ENCODE assay signal across 24 cellular contexts in the genomic region with DNA sequence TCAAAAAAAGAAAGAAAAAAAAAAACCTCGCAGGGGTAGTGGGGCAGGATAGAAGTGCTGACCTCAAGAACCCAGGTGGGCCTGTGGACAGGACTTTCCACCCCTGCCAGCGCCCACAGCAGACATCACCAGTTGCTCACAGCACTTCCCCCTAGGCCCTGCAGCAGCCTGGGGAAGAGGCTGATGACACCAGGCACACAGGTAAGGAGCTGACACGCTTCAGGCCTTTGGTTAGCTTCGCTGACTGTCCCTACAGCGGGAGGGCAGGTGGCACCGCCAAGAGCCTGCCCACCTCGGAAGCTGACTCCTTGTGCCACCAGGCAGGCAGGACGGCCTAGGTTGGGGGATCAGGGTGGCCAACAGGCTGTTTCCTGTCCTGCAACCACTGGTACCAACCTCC. TPM values are rescaled to one million over a fixed set of nuclear protein-coding genes. Genes with fewer than 3 reads are reported as not detected.
DNase-seq lines count a peak whose midpoint lies in the region; ATAC-seq, FAIRE-seq and TF ChIP-seq lines count a peak whose summit lies in the region.
"Had no signal": no experiment of that assay in that cellular context is flagged by ENCODE, and none has a peak within 500 bp of the region (broad histone marks: within the 10 kb centered on the region; RNA-seq: fewer than 3 reads in every experiment).

No MANE protein-coding gene starts in this region.

- no peak overlapping the region for H4K91ac ChIP-seq in IMR-90 (ENCODE audit: insufficient read depth, low read depth, low read length)

- H2BK20ac ChIP-seq in IMR-90 (ENCODE audit: low read depth, low read length), result no peak overlapping the region

- H3K27me3 ChIP-seq in IMR-90 (ENCODE audit: control insufficient read depth, insufficient read depth, low read length) (no peaks in the 10 kb centered on the region), K562 (ENCODE audit: control insufficient read depth in 2 of 2, insufficient read depth in 2 of 2, low read length in 2 of 2) (no peaks in the 10 kb centered on the region), foreskin keratinocyte (no peaks in the 10 kb centered on the region)
- H3K27me3 ChIP-seq: BLaER1 had no signal

- H3K9ac ChIP-seq in IMR-90 (ENCODE audit: low read depth, low read length), result no peak overlapping the region
- H3K9ac ChIP-seq in K562 (ENCODE audit: insufficient read depth in 1 of 2, low read depth in 2 of 2, low read length in 2 of 2), result no peak overlapping the region
- H3K9ac ChIP-seq: BLaER1 had no signal

- no peak overlapping the region for H3K4me3 ChIP-seq in IMR-90 (ENCODE audit: insufficient read depth, low read depth, low read length)
- H3K4me3 ChIP-seq in K562, result no peak overlapping the region
- H3K4me3 ChIP-seq: BLaER1, GM23338 had no signal

- POLR2A ChIA-PET in IMR-90 (lab: Charles Lee; ENCODE audit: unreplicated experiment), result no interaction called here
- POLR2A ChIA-PET in K562 (lab: Yijun Ruan, JAX), result interaction anchor here (0.6 to 4.7 kb wide), 6 partner anchors 10 to 30 kb away, joined by 3 to 34 read pairs (median 10); a partner anchor contains a TSS

- H2AK9ac ChIP-seq in IMR-90 (replicated peaks; ENCODE audit: low read depth, low read length, poor library complexity), result peak overlapping the region; percentile 28

- peaks cover 13 to 54% of the 10 kb centered on the region in 2 experiments for H3K79me1 ChIP-seq in IMR-90 (ENCODE audit: low read depth in 1 of 2, low read length in 2 of 2)

- H4K8ac ChIP-seq in IMR-90 (ENCODE audit: low read depth in 2 of 2, low read length in 2 of 2), result no peak overlapping the region

- H3K4me1 ChIP-seq in IMR-90 (ENCODE audit: control insufficient read depth, insufficient read depth, low read length) (no peaks in the 10 kb centered on the region), K562 (replicated peaks in 1 of 2; ENCODE audit: control insufficient read depth in 2 of 2, insufficient read depth in 2 of 2, low read length in 2 of 2) (peaks cover 0 to 12% of the 10 kb centered on the region in 2 experiments; a peak in 1 of 5 replicates), foreskin keratinocyte (no peaks in the 10 kb centered on the region)
- H3K4me1 ChIP-seq: BLaER1 had no signal

- H4K5ac ChIP-seq in IMR-90 (ENCODE audit: low read depth, low read length), result no peak overlapping the region

- 95% methylated on average over 5 of the region's 8 CpGs; no CpG with 5 or more reads in 1 of the 2 experiments for WGBS in IMR-90 (ENCODE audit: extremely low coverage in 2 of 2, insufficient read length in 1 of 2), 2 experiments
- WGBS in K562 (ENCODE audit: insufficient coverage, low coverage, missing lambda C conversion rate), result 100% methylated on average over 6 of the region's 8 CpGs

- TF ChIP-seq POLR2A in IMR-90 (IDR thresholded peaks at IDR 0.05; ENCODE audit: low read depth, low read length) (no peak), K562 (conservative IDR thresholded peaks at IDR 0.05) (no peak)

- H4K20me1 ChIP-seq in IMR-90 (ENCODE audit: insufficient read depth, low read length) (peaks cover 44% of the 10 kb centered on the region), K562 (replicated peaks; ENCODE audit: control insufficient read depth, insufficient read depth, low read length) (peaks cover 14% of the 10 kb centered on the region; the same call in 1 of the 2 replicates)

- no peak overlapping the region for H3K23ac ChIP-seq in IMR-90 (ENCODE audit: low read depth, low read length)

- dilution Hi-C loops in IMR-90 (cut with HindIII; ENCODE audit: low sequenced_read_pairs, unreplicated experiment), result no loop called here

- H3K79me2 ChIP-seq in K562 (ENCODE audit: control insufficient read depth, insufficient read depth, low read length), result peaks cover 29% of the 10 kb centered on the region

- no peak overlapping the region for H3K27ac ChIP-seq in IMR-90 (ENCODE audit: insufficient read depth, low read length)
- no peak overlapping the region for H3K27ac ChIP-seq in K562 (ENCODE audit: extremely low read depth, low read depth, low read length)
- no peak overlapping the region for H3K27ac ChIP-seq in foreskin keratinocyte
- H3K27ac ChIP-seq: BLaER1 had no signal

- no peak overlapping the region for H2BK120ac ChIP-seq in IMR-90 (ENCODE audit: low read depth, low read length)

- peak; percentile 12 for DNase-seq in D341Med (ENCODE audit: low spot score)
- DNase-seq in IMR-90, result no peak
- peak in 1 of 4 experiments; percentile 6 for DNase-seq in K562 (ENCODE audit: extremely low read depth in 1 of 4, low spot score in 3 of 4)
- peak; percentile 70 for DNase-seq in posterior vena cava (ENCODE audit: low spot score)
- DNase-seq in NCI-H187 treated with DMSO at 0.1 percent for 48 hours (lab: John Stamatoyannopoulos, UW), result no peak
- no peak for DNase-seq in foreskin keratinocyte
- DNase-seq in stimulated activated naive CD8-positive, alpha-beta T cell treated with anti-CD3 and anti-CD28 coated beads, Interleukin-15, Interleukin-2, amounts not matched to agents 100 U/mL and 50 U/mL, for 24 hours, result no peak
- DNase-seq: 8988T; Calu3; CD4-positive, alpha-beta memory T cell; DMS 273 treated with DMSO at 0.1 percent for 48 hours; DMS53; DND-41; EL had no signal

- no TSS peak for BruUV-seq in IMR-90 (replicated peaks; lab: Mats Ljungman, UMichigan)
- TSS peak; percentile 7 for BruUV-seq in K562 (replicated peaks; lab: Mats Ljungman, UMichigan)

- no peak for TF ChIP-seq EP300 in K562 (IDR thresholded peaks at IDR 0.05; ENCODE audit: low read length)

- TF ChIP-seq CTCF in IMR-90 (conservative IDR thresholded peaks at IDR 0.05; ENCODE audit: low read depth, low read length) (no peak), K562 (IDR thresholded peaks at IDR 0.05 in 2 of 3, conservative IDR thresholded peaks at IDR 0.05 in 1 of 3; ENCODE audit: insufficient read depth in 2 of 3, low read depth in 1 of 3, low read length in 3 of 3) (no peak), foreskin keratinocyte (conservative IDR thresholded peaks at IDR 0.05) (no peak)

- no peak overlapping the region for H3K18ac ChIP-seq in IMR-90 (ENCODE audit: low read depth, low read length)

- no peak overlapping the region for H3K14ac ChIP-seq in IMR-90 (replicated peaks; ENCODE audit: low read depth, low read length)

- no peak overlapping the region for H3K56ac ChIP-seq in IMR-90 (ENCODE audit: extremely low read depth, insufficient read depth, low read length)

- H2BK15ac ChIP-seq in IMR-90 (ENCODE audit: low read depth, low read length), result no peak overlapping the region

- intact Hi-C loops in IMR-90 (cut with micrococcal nuclease), result no loop called here
- intact Hi-C loops in K562 (cut with micrococcal nuclease), result no loop called here
- intact Hi-C loops in posterior vena cava (cut with DNase I), result no loop called here

- H3K9me3 ChIP-seq in IMR-90 (ENCODE audit: control insufficient read depth, insufficient read depth, low read length) (no peaks in the 10 kb centered on the region), K562 (replicated peaks; ENCODE audit: control insufficient read depth, insufficient read depth, low read depth, low read length) (no peaks in the 10 kb centered on the region)
- H3K9me3 ChIP-seq: BLaER1 had no signal

- ATAC-seq in IMR-90 (ENCODE audit: low read depth) (no peak), K562 (no peak), foreskin keratinocyte (no peak)
- no peak for ATAC-seq in stimulated activated naive CD8-positive, alpha-beta T cell treated with anti-CD3 and anti-CD28 coated beads, Interleukin-15, Interleukin-2, amounts not matched to agents 100 U/mL and 50 U/mL, for 24 hours
- ATAC-seq: GM23338, HCT116, HepG2 had no signal

- H3K4ac ChIP-seq in IMR-90 (ENCODE audit: low read depth, low read length), result no peak overlapping the region

- H3K4me2 ChIP-seq in IMR-90 (ENCODE audit: low read depth, low read length) (no peak overlapping the region), K562 (ENCODE audit: insufficient read depth, low read length) (no peak overlapping the region)
- H3K4me2 ChIP-seq: BLaER1, GM23338 had no signal

- CTCF ChIA-PET in IMR-90 (lab: Yijun Ruan, JAX), result no interaction called here
- CTCF ChIA-PET in K562 (lab: Yijun Ruan, JAX; ENCODE audit: low intra/inter-chr PET ratio), result no interaction called here

- no peak for FAIRE-seq in K562 (lab: Jason Lieb, UNC)
- FAIRE-seq: GM12891, H54, HepG2 had no signal

- H2BK5ac ChIP-seq in IMR-90 (ENCODE audit: low read depth, low read length, poor library complexity, severe bottlenecking), result no peak overlapping the region

- peaks cover 66% of the 10 kb centered on the region for H3K36me3 ChIP-seq in IMR-90 (ENCODE audit: control insufficient read depth, insufficient read depth, low read length)
- H3K36me3 ChIP-seq in K562 (ENCODE audit: control insufficient read depth, insufficient read depth, low read length), result peaks cover 89% of the 10 kb centered on the region

- in situ Hi-C loops in IMR-90 (cut with MboI; ENCODE audit: low sequenced_read_pairs), result no loop called here
- in situ Hi-C loops in K562 (cut with MboI), result no loop called here

- no peak overlapping the region for H2AK5ac ChIP-seq in IMR-90 (ENCODE audit: low read depth, low read length)

- TF ChIP-seq RAD21 in IMR-90 (IDR thresholded peaks at IDR 0.05; ENCODE audit: low read length) (no peak), K562 (CRISPR knock-in tag; conservative IDR thresholded peaks at IDR 0.05 in 1 of 2, IDR thresholded peaks at IDR 0.05 in 1 of 2) (no peak)

- H3K9me1 ChIP-seq in IMR-90 (ENCODE audit: insufficient read depth, low read length) (0 out of 2 replicates have a peak, but pooled peaks cover 4% of the 10 kb centered on the region), K562 (ENCODE audit: control insufficient read depth, insufficient read depth, low read length) (peaks cover 5% of the 10 kb centered on the region)

- peak overlapping the region; percentile 51 for H2AFZ ChIP-seq in IMR-90 (replicated peaks; ENCODE audit: low read length, poor library complexity)
- no peak overlapping the region for H2AFZ ChIP-seq in K562 (ENCODE audit: low read depth, low read length)
- H2AFZ ChIP-seq: GM23338 had no signal

RNA-seq across cellular contexts. Expression of a gene that starts 8.9 kb away (rescaled TPM):
- total RNA-seq in IMR-90 (2012; rRNA removed), result 64.2 and 70.3 TPM in 2 replicates
- 90.9 and 93.2 TPM in 2 replicates for polyA plus RNA-seq in IMR-90 (2012; rRNA removed)
- 75.7 and 144 TPM in 2 replicates for polyA plus RNA-seq in IMR-90 (2012; cell fraction: cytosol; rRNA removed)
- 158 and 371 TPM in 2 replicates for polyA plus RNA-seq in IMR-90 (2012; cell fraction: nucleus; rRNA removed; ENCODE audit: low replicate concordance)
- total RNA-seq in K562 (2011; cell fraction: chromatin; rRNA removed; ENCODE audit: low replicate concordance), result 180 and 424 TPM in 2 replicates
- 314 and 331 TPM in 2 replicates for total RNA-seq in K562 (2011; cell fraction: nucleolus; rRNA removed)
- total RNA-seq in K562 (2011; cell fraction: nucleoplasm; rRNA removed), result 165 and 217 TPM in 2 replicates
- 202 and 214 TPM in 2 replicates for total RNA-seq in K562 (2014; rRNA removed)
- total RNA-seq in K562 (2014; rRNA removed; fragmentation: Illumina TruSeq; extraction: Trizol), result 26.9 and 37.3 TPM in 2 replicates
- 89.1 and 89.8 TPM in 2 replicates for total RNA-seq in K562 (2015; rRNA removed; fragmentation: Illumina TruSeq; extraction: Trizol)
- total RNA-seq in K562 (2021), result 207 and 238 TPM in 2 replicates
- polyA plus RNA-seq in K562 (2011; rRNA removed), result 84.5 and 110 TPM in 2 replicates
- polyA plus RNA-seq in K562 (2011; cell fraction: cytosol; rRNA removed), result 121 and 226 TPM in 2 replicates
- 273 and 320 TPM in 2 replicates for polyA plus RNA-seq in K562 (2011; cell fraction: nucleus; rRNA removed)
- polyA plus RNA-seq in K562 (2012), result 122 and 281 TPM in 2 replicates
- polyA plus RNA-seq in K562 (2014; fragmentation: Illumina TruSeq; extraction: Trizol), result 76.5 and 160 TPM in 2 replicates
- 1 to 10 TPM; 1.1 to 3.7 TPM for polyA plus RNA-seq in K562 (2014; fragmentation: Nextera tagmentation; extraction: Ambion mirVana)
- polyA plus RNA-seq in K562 (2014; rRNA removed), result 138 and 161 TPM in 2 replicates
- 39.2 and 57.2 TPM in 2 replicates for polyA minus RNA-seq in K562 (2011; rRNA and poly(A)+ RNA removed)
- polyA minus RNA-seq in K562 (2011; cell fraction: cytosol; rRNA and poly(A)+ RNA removed), result 97.1 and 131 TPM in 2 replicates
- polyA minus RNA-seq in K562 (2011; cell fraction: nucleus; rRNA and poly(A)+ RNA removed), result 67.5 and 106 TPM in 2 replicates
- 10 to 100 TPM; 34.8 to 40.4 TPM for total RNA-seq in posterior vena cava
- 64.2 and 69.6 TPM in 2 replicates for total RNA-seq in foreskin keratinocyte
- polyA plus RNA-seq in foreskin keratinocyte, result 55.6 and 67.1 TPM in 2 replicates

RNA-seq across cellular contexts. Expression of a gene that starts 9.4 kb away (rescaled TPM):
- not detected in 2 replicates for total RNA-seq in IMR-90 (2012; rRNA removed)
- polyA plus RNA-seq in IMR-90 (2012; rRNA removed), result not detected in 2 replicates
- polyA plus RNA-seq in IMR-90 (2012; cell fraction: cytosol; rRNA removed), result not detected in 2 replicates
- not detected in 2 replicates for polyA plus RNA-seq in IMR-90 (2012; cell fraction: nucleus; rRNA removed; ENCODE audit: low replicate concordance)
- not detected in 2 replicates for total RNA-seq in K562 (2011; cell fraction: chromatin; rRNA removed; ENCODE audit: low replicate concordance)
- total RNA-seq in K562 (2011; cell fraction: nucleolus; rRNA removed), result not detected in 2 replicates
- not detected in 2 replicates for total RNA-seq in K562 (2011; cell fraction: nucleoplasm; rRNA removed)
- not detected in 2 replicates for total RNA-seq in K562 (2014; rRNA removed)
- total RNA-seq in K562 (2014; rRNA removed; fragmentation: Illumina TruSeq; extraction: Trizol), result not detected in 2 replicates
- not detected in 2 replicates for total RNA-seq in K562 (2015; rRNA removed; fragmentation: Illumina TruSeq; extraction: Trizol)
- not detected in 2 replicates for total RNA-seq in K562 (2021)
- not detected in 2 replicates for polyA plus RNA-seq in K562 (2011; rRNA removed)
- polyA plus RNA-seq in K562 (2011; cell fraction: cytosol; rRNA removed), result not detected in 2 replicates
- not detected in 2 replicates for polyA plus RNA-seq in K562 (2011; cell fraction: nucleus; rRNA removed)
- 0.04 TPM in 1 of 2 replicates, not detected in the other for polyA plus RNA-seq in K562 (2012)
- polyA plus RNA-seq in K562 (2014; fragmentation: Illumina TruSeq; extraction: Trizol), result not detected in 2 replicates
- polyA plus RNA-seq in K562 (2014; fragmentation: Nextera tagmentation; extraction: Ambion mirVana), result not detected
- polyA plus RNA-seq in K562 (2014; rRNA removed), result not detected in 2 replicates
- not detected in 2 replicates for polyA minus RNA-seq in K562 (2011; rRNA and poly(A)+ RNA removed)
- not detected in 2 replicates for polyA minus RNA-seq in K562 (2011; cell fraction: cytosol; rRNA and poly(A)+ RNA removed)
- not detected in 2 replicates for polyA minus RNA-seq in K562 (2011; cell fraction: nucleus; rRNA and poly(A)+ RNA removed)
- total RNA-seq in posterior vena cava, result not detected
- total RNA-seq in foreskin keratinocyte, result not detected in 2 replicates
- not detected in 2 replicates for polyA plus RNA-seq in foreskin keratinocyte
- total RNA-seq: A673; Calu3; CD4-positive, alpha-beta memory T cell; G401; HepG2 had no signal
- polyA plus RNA-seq: AG04450; CD14-positive monocyte; CD4-positive, alpha-beta memory T cell; GM23338 had no signal

RNA-seq across cellular contexts. Expression of a gene that starts 20.9 kb away (rescaled TPM):
- total RNA-seq in IMR-90 (2012; rRNA removed) (232 and 251 TPM in 2 replicates), K562 (2014; rRNA removed) (2,132 and 2,298 TPM in 2 replicates), K562 (2014; rRNA removed; fragmentation: Illumina TruSeq; extraction: Trizol) (392 and 590 TPM in 2 replicates), K562 (2015; rRNA removed; fragmentation: Illumina TruSeq; extraction: Trizol) (1,406 and 1,507 TPM in 2 replicates), K562 (2021) (1,327 and 1,377 TPM in 2 replicates), posterior vena cava (100 to 1,000 TPM; 525 to 575 TPM), foreskin keratinocyte (1,346 and 1,361 TPM in 2 replicates)
- polyA plus RNA-seq in IMR-90 (2012; rRNA removed) (757 and 1,037 TPM in 2 replicates), K562 (2011; rRNA removed) (695 and 1,029 TPM in 2 replicates), K562 (2014; fragmentation: Illumina TruSeq; extraction: Trizol) (350 and 728 TPM in 2 replicates), K562 (2014; fragmentation: Nextera tagmentation; extraction: Ambion mirVana) (1,000 to 10,000 TPM; 3,132 to 3,412 TPM), K562 (2014; rRNA removed) (1,530 and 1,653 TPM in 2 replicates), foreskin keratinocyte (2,000 and 2,267 TPM in 2 replicates)
- 423 and 828 TPM in 2 replicates for polyA plus RNA-seq in IMR-90 (2012; cell fraction: cytosol; rRNA removed)
- 216 and 218 TPM in 2 replicates for polyA plus RNA-seq in IMR-90 (2012; cell fraction: nucleus; rRNA removed; ENCODE audit: low replicate concordance)
- total RNA-seq in K562 (2011; cell fraction: chromatin; rRNA removed; ENCODE audit: low replicate concordance), result 84.7 and 180 TPM in 2 replicates
- total RNA-seq in K562 (2011; cell fraction: nucleolus; rRNA removed), result 420 and 494 TPM in 2 replicates
- total RNA-seq in K562 (2011; cell fraction: nucleoplasm; rRNA removed), result 317 and 516 TPM in 2 replicates
- polyA plus RNA-seq in K562 (2011; cell fraction: cytosol; rRNA removed), result 629 and 993 TPM in 2 replicates
- 639 and 683 TPM in 2 replicates for polyA plus RNA-seq in K562 (2011; cell fraction: nucleus; rRNA removed)
- polyA plus RNA-seq in K562 (2012), result 2,027 and 2,339 TPM in 2 replicates
- 132 and 161 TPM in 2 replicates for polyA minus RNA-seq in K562 (2011; rRNA and poly(A)+ RNA removed)
- polyA minus RNA-seq in K562 (2011; cell fraction: cytosol; rRNA and poly(A)+ RNA removed), result 779 and 953 TPM in 2 replicates
- polyA minus RNA-seq in K562 (2011; cell fraction: nucleus; rRNA and poly(A)+ RNA removed), result 134 and 203 TPM in 2 replicates

RNA-seq across cellular contexts. Expression of a gene that starts 30.2 kb away (rescaled TPM):
- total RNA-seq in IMR-90 (2012; rRNA removed) (1.9 and 2.2 TPM in 2 replicates), K562 (2014; rRNA removed) (4.9 and 7.7 TPM in 2 replicates), K562 (2014; rRNA removed; fragmentation: Illumina TruSeq; extraction: Trizol) (1.2 and 1.4 TPM in 2 replicates), K562 (2015; rRNA removed; fragmentation: Illumina TruSeq; extraction: Trizol) (2.0 and 2.3 TPM in 2 replicates), K562 (2021) (3.6 and 4.3 TPM in 2 replicates), posterior vena cava (1 to 10 TPM; 3.8 to 4.0 TPM), foreskin keratinocyte (4.6 and 5.9 TPM in 2 replicates)
- polyA plus RNA-seq in IMR-90 (2012; rRNA removed) (7.2 and 8.2 TPM in 2 replicates), K562 (2011; rRNA removed) (2.3 and 3.1 TPM in 2 replicates), K562 (2014; fragmentation: Illumina TruSeq; extraction: Trizol) (1.7 and 2.2 TPM in 2 replicates), K562 (2014; fragmentation: Nextera tagmentation; extraction: Ambion mirVana) (under 1 TPM; 0.31 to 0.36 TPM), K562 (2014; rRNA removed) (4.7 and 6.3 TPM in 2 replicates), foreskin keratinocyte (7.4 and 8.8 TPM in 2 replicates)
- 9.8 and 14.6 TPM in 2 replicates for polyA plus RNA-seq in IMR-90 (2012; cell fraction: cytosol; rRNA removed)
- polyA plus RNA-seq in IMR-90 (2012; cell fraction: nucleus; rRNA removed; ENCODE audit: low replicate concordance), result 10.8 and 19.3 TPM in 2 replicates
- 1.9 and 5.4 TPM in 2 replicates for total RNA-seq in K562 (2011; cell fraction: chromatin; rRNA removed; ENCODE audit: low replicate concordance)
- total RNA-seq in K562 (2011; cell fraction: nucleolus; rRNA removed), result 5.4 and 5.5 TPM in 2 replicates
- total RNA-seq in K562 (2011; cell fraction: nucleoplasm; rRNA removed), result 4.8 TPM in 2 replicates
- 4.4 and 11.4 TPM in 2 replicates for polyA plus RNA-seq in K562 (2011; cell fraction: cytosol; rRNA removed)
- 7.8 and 11.4 TPM in 2 replicates for polyA plus RNA-seq in K562 (2011; cell fraction: nucleus; rRNA removed)
- 3.4 and 7.3 TPM in 2 replicates for polyA plus RNA-seq in K562 (2012)
- polyA minus RNA-seq in K562 (2011; rRNA and poly(A)+ RNA removed), result 0.39 and 0.63 TPM in 2 replicates
- 2.2 and 2.4 TPM in 2 replicates for polyA minus RNA-seq in K562 (2011; cell fraction: cytosol; rRNA and poly(A)+ RNA removed)
- polyA minus RNA-seq in K562 (2011; cell fraction: nucleus; rRNA and poly(A)+ RNA removed), result 0.56 and 0.94 TPM in 2 replicates

RNA-seq across cellular contexts. Expression of a gene that starts 30.7 kb away (rescaled TPM):
- 14.5 and 15.8 TPM in 2 replicates for total RNA-seq in IMR-90 (2012; rRNA removed)
- 48.9 and 80.2 TPM in 2 replicates for polyA plus RNA-seq in IMR-90 (2012; rRNA removed)
- 91.5 and 98.4 TPM in 2 replicates for polyA plus RNA-seq in IMR-90 (2012; cell fraction: cytosol; rRNA removed)
- 22.5 and 47.5 TPM in 2 replicates for polyA plus RNA-seq in IMR-90 (2012; cell fraction: nucleus; rRNA removed; ENCODE audit: low replicate concordance)
- total RNA-seq in K562 (2011; cell fraction: chromatin; rRNA removed; ENCODE audit: low replicate concordance), result 10.1 and 39.6 TPM in 2 replicates
- total RNA-seq in K562 (2011; cell fraction: nucleolus; rRNA removed), result 71.5 and 77.0 TPM in 2 replicates
- 30.0 and 32.6 TPM in 2 replicates for total RNA-seq in K562 (2011; cell fraction: nucleoplasm; rRNA removed)
- 220 and 383 TPM in 2 replicates for total RNA-seq in K562 (2014; rRNA removed)
- 19.1 and 24.6 TPM in 2 replicates for total RNA-seq in K562 (2014; rRNA removed; fragmentation: Illumina TruSeq; extraction: Trizol)
- 94.0 and 105 TPM in 2 replicates for total RNA-seq in K562 (2015; rRNA removed; fragmentation: Illumina TruSeq; extraction: Trizol)
- 95.4 and 113 TPM in 2 replicates for total RNA-seq in K562 (2021)
- polyA plus RNA-seq in K562 (2011; rRNA removed), result 32.1 and 42.6 TPM in 2 replicates
- polyA plus RNA-seq in K562 (2011; cell fraction: cytosol; rRNA removed), result 60.9 and 173 TPM in 2 replicates
- polyA plus RNA-seq in K562 (2011; cell fraction: nucleus; rRNA removed), result 33.8 and 49.4 TPM in 2 replicates
- polyA plus RNA-seq in K562 (2012), result 68.5 and 125 TPM in 2 replicates
- polyA plus RNA-seq in K562 (2014; fragmentation: Illumina TruSeq; extraction: Trizol), result 41.2 and 69.4 TPM in 2 replicates
- 10 to 100 TPM; 15.5 to 49.4 TPM for polyA plus RNA-seq in K562 (2014; fragmentation: Nextera tagmentation; extraction: Ambion mirVana)
- 124 and 202 TPM in 2 replicates for polyA plus RNA-seq in K562 (2014; rRNA removed)
- polyA minus RNA-seq in K562 (2011; rRNA and poly(A)+ RNA removed), result 3.6 and 6.3 TPM in 2 replicates
- 17.7 and 22.1 TPM in 2 replicates for polyA minus RNA-seq in K562 (2011; cell fraction: cytosol; rRNA and poly(A)+ RNA removed)
- 17.0 and 19.5 TPM in 2 replicates for polyA minus RNA-seq in K562 (2011; cell fraction: nucleus; rRNA and poly(A)+ RNA removed)
- 10 to 100 TPM; 54.1 to 54.4 TPM for total RNA-seq in posterior vena cava
- total RNA-seq in foreskin keratinocyte, result 89.2 and 94.0 TPM in 2 replicates
- 142 and 152 TPM in 2 replicates for polyA plus RNA-seq in foreskin keratinocyte

Comparison
In these comparisons a context has a peak if more than half of its experiments do, and no peak if none do; other contexts are left out.
1. DNase-seq: peak in D341Med (single experiment) and posterior vena cava (single experiment); none in IMR-90 (single experiment), NCI-H187 treated with DMSO at 0.1 percent for 48 hours (single experiment), foreskin keratinocyte (0 of 2) and stimulated activated naive CD8-positive, alpha-beta T cell treated with anti-CD3 and anti-CD28 coated beads, Interleukin-15, Interleukin-2, amounts not matched to agents 100 U/mL and 50 U/mL, for 24 hours (single experiment).